ENCODE assay signal across 18 cellular contexts in the genomic region with DNA sequence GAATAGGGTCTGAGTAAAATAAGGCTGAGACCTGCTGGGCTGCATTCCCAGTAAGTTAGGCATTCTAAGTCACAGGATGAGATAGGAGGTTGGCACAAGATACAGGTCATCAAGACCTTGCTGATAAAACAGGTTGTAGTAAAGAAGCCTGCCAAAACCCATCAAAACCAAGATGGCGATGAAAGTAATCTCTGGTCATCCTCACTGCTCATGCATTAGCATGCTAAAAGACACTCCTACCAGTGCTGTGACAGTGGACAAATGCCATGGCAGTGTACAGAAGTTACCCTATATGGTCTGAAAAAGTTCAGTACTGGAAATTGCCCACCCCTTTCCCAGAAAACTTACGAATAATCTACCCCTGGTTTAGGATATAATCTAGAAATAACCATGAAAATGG.
DNase-seq lines count a peak whose midpoint lies in the region; ATAC-seq lines count a peak whose summit lies in the region.
"Had no signal": no experiment of that assay in that cellular context is flagged by ENCODE, and none has a peak within 500 bp of the region (broad histone marks: within the 10 kb centered on the region; RNA-seq: fewer than 3 reads in every experiment).

No MANE protein-coding gene starts in this region.

- peak overlapping the region; percentile 47 for H3K4me3 ChIP-seq in H7 (ENCODE audit: insufficient read depth, low read depth, low read length)
- peak overlapping the region; percentile 82 for H3K4me3 ChIP-seq in HUES64 (ENCODE audit: low read length)
- H3K4me3 ChIP-seq in iPS-18a (ENCODE audit: low read length) = peak overlapping the region; percentile 81
- H3K4me3 ChIP-seq: MG63 had no signal

- peaks cover 48% of the 10 kb centered on the region for H3K4me1 ChIP-seq in HUES64 (ENCODE audit: insufficient read depth, low read length)
- H3K4me1 ChIP-seq in iPS-18a (ENCODE audit: control insufficient read depth, low read depth, low read length) = peaks cover 48% of the 10 kb centered on the region
- H3K4me1 ChIP-seq: BE2C had no signal

- peak overlapping the region; percentile 92 for H3K9ac ChIP-seq in HUES64 (ENCODE audit: low read depth, low read length)
- H3K9ac ChIP-seq in iPS-18a (ENCODE audit: low read length) = peak overlapping the region; percentile 66

- 95% methylated on average over 2 of the region's 2 CpGs for WGBS in HUES64

- DNase-seq in H7 = no peak
- no peak for DNase-seq in left cardiac atrium
- DNase-seq in amygdala (lab: John Stamatoyannopoulos, UW) = no peak
- DNase-seq: BE2C, DMS53, EL, HCEC 1CT, MG63, NCI-H1417, NCI-H1694 treated with DMSO at 0.1 percent for 48 hours, NCI-H2081 treated with DMSO at 0.1 percent for 48 hours, NCI-H2171 treated with DMSO at 0.1 percent for 48 hours, NCI-H526, SHP77 had no signal

- ATAC-seq in left cardiac atrium (peak; percentile 44 to 61), HG03439 (IDR thresholded peaks at IDR 0.05; ENCODE audit: unreplicated experiment) (no peak), HG02642 (IDR thresholded peaks at IDR 0.05; ENCODE audit: poor library complexity, unreplicated experiment) (no peak)

- H3K9me3 ChIP-seq in HUES64 (ENCODE audit: insufficient read depth, low read depth, low read length) (no peaks in the 10 kb centered on the region), iPS-18a (ENCODE audit: control insufficient read depth, low read depth, low read length) (no peaks in the 10 kb centered on the region)
- H3K9me3 ChIP-seq: BE2C, MG63 had no signal

- H3K36me3 ChIP-seq in H7 (replicated peaks; ENCODE audit: control insufficient read depth, insufficient read depth, low read length) (no peaks in the 10 kb centered on the region), HUES64 (ENCODE audit: insufficient read depth, low read length) (0 out of 2 replicates have a peak, but pooled peaks cover 5% of the 10 kb centered on the region), iPS-18a (ENCODE audit: control insufficient read depth, low read depth, low read length) (peaks cover 4% of the 10 kb centered on the region)
- H3K36me3 ChIP-seq: BE2C, MG63 had no signal

- peak overlapping the region; percentile 97 for H3K27ac ChIP-seq in HUES64 (ENCODE audit: low read depth, low read length)
- peak overlapping the region; percentile 66 for H3K27ac ChIP-seq in iPS-18a (ENCODE audit: low read length)

- intact Hi-C loops in left cardiac atrium (cut with DNase I) = no loop called here

- no peaks in the 10 kb centered on the region for H3K27me3 ChIP-seq in H7 (ENCODE audit: control insufficient read depth, insufficient read depth, low read length)
- no peaks in the 10 kb centered on the region for H3K27me3 ChIP-seq in HUES64 (ENCODE audit: insufficient read depth, low read length)
- no peaks in the 10 kb centered on the region for H3K27me3 ChIP-seq in iPS-18a (ENCODE audit: control insufficient read depth, insufficient read depth, low read length)
- H3K27me3 ChIP-seq: BE2C, MG63 had no signal

Comparison
In these comparisons a context has a peak if more than half of its experiments do, and no peak if none do; other contexts are left out.
1. ATAC-seq: peak in left cardiac atrium (2 of 2); none in HG03439 (single experiment) and HG02642 (single experiment).
2. Peak in every context shown above with its lines, with median percentiles within 50 percentile points of each other: H3K4me3 ChIP-seq.